22 cellular contexts compared by ENCODE assay signal in the genomic region with DNA sequence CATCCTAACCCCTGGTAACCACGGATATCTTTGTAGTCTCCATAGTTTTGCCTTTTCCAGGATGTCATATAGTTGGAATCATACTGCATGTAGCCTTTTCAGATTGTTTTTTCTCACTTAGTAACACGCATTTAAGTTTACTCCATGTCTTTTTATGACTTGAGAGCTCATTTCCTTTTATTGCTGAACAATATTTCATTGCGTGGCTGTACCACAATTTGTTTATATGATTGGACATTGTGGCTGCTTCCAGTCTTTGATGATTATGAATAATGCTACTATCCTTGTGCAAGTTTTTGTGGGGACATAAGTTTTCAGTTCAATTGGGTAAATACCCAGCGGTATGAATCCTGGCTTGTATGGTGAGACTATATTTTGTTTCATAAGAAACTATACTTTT.
"Had no signal": no experiment of that assay in that cellular context is flagged by ENCODE, and none has a peak within 500 bp of the region (broad histone marks: within the 10 kb centered on the region; RNA-seq: fewer than 3 reads in every experiment).

No MANE protein-coding gene starts in this region.

- H3K36me3 ChIP-seq: breast epithelium, left ventricle myocardium inferior, tibial artery had no signal

- FAIRE-seq: endometrium had no signal

- DNase-seq: activated CD4-positive, alpha-beta T cell treated with anti-CD3 and anti-CD28 coated beads for 1 hour; activated CD4-positive, alpha-beta T cell treated with anti-CD3 and anti-CD28 coated beads, Interleukin-2, amount 50 U/mL, for 1 hour; activated CD8-positive, alpha-beta memory T cell treated with anti-CD3 and anti-CD28 coated beads, Interleukin-2, amount 50 U/mL, for 4 hours; activated naive CD8-positive, alpha-beta T cell treated with anti-CD3 and anti-CD28 coated beads for 36 hours; activated T-cell treated with anti-CD3 and anti-CD28 coated beads, Interleukin-2, amount 50 U/mL, for 24 hours; amniotic stem cell; foreskin melanocyte; kidney glomerular epithelial cell; left ventricle myocardium inferior; nephron progenitor cell; small intestine; stimulated activated CD4-positive, alpha-beta T cell treated with anti-CD3 and anti-CD28 coated beads, Interleukin-2, amount 100 ng/mL, for 24 hours; stimulated activated naive CD8-positive, alpha-beta T cell treated with anti-CD3 and anti-CD28 coated beads, Interleukin-15, amount 100 ng/mL, for 72 hours; tibial artery had no signal

- H3K27me3 Mint-ChIP-seq: activated naive CD8-positive, alpha-beta T cell treated with anti-CD3 and anti-CD28 coated beads for 36 hours; activated T-cell treated with anti-CD3 and anti-CD28 coated beads, Interleukin-2, amount 50 U/mL, for 24 hours; activated T-helper 17 cell treated with anti-CD3 and anti-CD28 coated beads, Interleukin-2, amount 50 U/mL, for 72 hours; stimulated activated naive CD8-positive, alpha-beta T cell treated with anti-CD3 and anti-CD28 coated beads, Interleukin-15, amount 100 ng/mL, for 72 hours had no signal

- ATAC-seq: activated T-helper 17 cell treated with anti-CD3 and anti-CD28 coated beads, Interleukin-2, amount 50 U/mL, for 72 hours; sciatic nerve; stimulated activated effector memory CD8-positive, alpha-beta T cell treated with anti-CD3 and anti-CD28 coated beads, Interleukin-12 subunit alpha, Interleukin-12 subunit beta, amount 100 ng/mL, for 72 hours; stimulated activated naive CD8-positive, alpha-beta T cell treated with anti-CD3 and anti-CD28 coated beads, Interleukin-15, amount 100 ng/mL, for 72 hours had no signal

- H3K9me3 ChIP-seq: breast epithelium, tibial artery had no signal

- H3K27me3 ChIP-seq: breast epithelium, tibial artery had no signal

- H3K4me1 Mint-ChIP-seq: activated T-helper 17 cell treated with anti-CD3 and anti-CD28 coated beads, Interleukin-2, amount 50 U/mL, for 72 hours had no signal

- H3K27ac Mint-ChIP-seq: activated naive CD8-positive, alpha-beta T cell treated with anti-CD3 and anti-CD28 coated beads for 36 hours; activated T-cell treated with anti-CD3 and anti-CD28 coated beads, Interleukin-2, amount 50 U/mL, for 24 hours; activated T-helper 17 cell treated with anti-CD3 and anti-CD28 coated beads, Interleukin-2, amount 50 U/mL, for 72 hours; mesothelial cell of epicardium; nephron progenitor cell; stimulated activated effector memory CD8-positive, alpha-beta T cell treated with anti-CD3 and anti-CD28 coated beads, Interleukin-12 subunit alpha, Interleukin-12 subunit beta, amount 100 ng/mL, for 72 hours; stimulated activated naive CD8-positive, alpha-beta T cell treated with anti-CD3 and anti-CD28 coated beads, Interleukin-15, amount 100 ng/mL, for 72 hours; T-helper 2 cell treated with Interferon-gamma antibody and Interleukin-4, amounts not matched to agents 5 μg/mL and 100 μg/mL, for 36 hours had no signal

- H3K27ac ChIP-seq: breast epithelium, left ventricle myocardium inferior, parathyroid adenoma, tibial artery had no signal

- H3K4me1 ChIP-seq: breast epithelium, tibial artery had no signal

- H3K9me3 Mint-ChIP-seq: activated T-cell treated with anti-CD3 and anti-CD28 coated beads, Interleukin-2, amount 50 U/mL, for 24 hours; activated T-helper 17 cell treated with anti-CD3 and anti-CD28 coated beads, Interleukin-2, amount 50 U/mL, for 72 hours; stimulated activated effector memory CD8-positive, alpha-beta T cell treated with anti-CD3 and anti-CD28 coated beads, Interleukin-12 subunit alpha, Interleukin-12 subunit beta, amount 100 ng/mL, for 72 hours had no signal

- H3K4me3 ChIP-seq: breast epithelium, left ventricle myocardium inferior, tibial artery had no signal

- H3K4me3 Mint-ChIP-seq: activated naive CD8-positive, alpha-beta T cell treated with anti-CD3 and anti-CD28 coated beads for 36 hours; activated T-cell treated with anti-CD3 and anti-CD28 coated beads, Interleukin-2, amount 50 U/mL, for 24 hours; activated T-helper 17 cell treated with anti-CD3 and anti-CD28 coated beads, Interleukin-2, amount 50 U/mL, for 72 hours; mesothelial cell of epicardium; nephron progenitor cell; stimulated activated effector memory CD8-positive, alpha-beta T cell treated with anti-CD3 and anti-CD28 coated beads, Interleukin-12 subunit alpha, Interleukin-12 subunit beta, amount 100 ng/mL, for 72 hours; stimulated activated naive CD8-positive, alpha-beta T cell treated with anti-CD3 and anti-CD28 coated beads, Interleukin-15, amount 100 ng/mL, for 72 hours; T-helper 2 cell treated with Interferon-gamma antibody and Interleukin-4, amounts not matched to agents 5 μg/mL and 100 μg/mL, for 36 hours had no signal
